In the genomic region with DNA sequence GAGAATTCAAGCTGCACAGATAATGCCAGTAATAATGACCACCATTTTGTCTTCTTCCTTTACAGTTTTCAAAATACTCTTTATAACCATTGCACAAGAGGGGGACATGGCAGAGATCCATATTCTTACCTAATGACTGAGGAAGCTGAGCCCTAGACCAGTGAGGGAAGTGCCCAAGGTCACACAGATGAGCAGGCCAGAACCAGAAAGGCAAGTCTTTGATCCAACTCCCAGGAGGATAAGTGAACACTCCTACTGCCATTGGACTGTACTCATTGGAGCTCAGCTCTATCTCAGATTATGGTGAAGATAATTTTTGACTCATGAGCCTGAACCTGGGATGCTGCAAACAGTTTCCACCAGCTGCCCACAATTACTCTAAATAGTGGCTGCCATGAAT, we compare ENCODE assay signal across 28 cellular contexts. TPM values are rescaled to one million over a fixed set of nuclear protein-coding genes. Genes with fewer than 3 reads are reported as not detected.
"Had no signal": no experiment of that assay in that cellular context is flagged by ENCODE, and none has a peak within 500 bp of the region (broad histone marks: within the 10 kb centered on the region; RNA-seq: fewer than 3 reads in every experiment).

No MANE protein-coding gene starts in this region.

- H3K4me1 Mint-ChIP-seq: activated CD4-positive, alpha-beta memory T cell treated with anti-CD3 and anti-CD28 coated beads, Interleukin-2, amount 10 ng/mL, durations not matched to agents 7 days and 5 days; activated CD4-positive, alpha-beta T cell treated with anti-CD3 and anti-CD28 coated beads, Interleukin-2, amount 10 ng/mL, durations not matched to agents 7 days and 5 days; activated naive CD4-positive, alpha-beta T cell treated with anti-CD3 and anti-CD28 coated beads, Interleukin-2, amount 50 U/mL, for 24 hours; activated naive CD8-positive, alpha-beta T cell treated with anti-CD3 and anti-CD28 coated beads, Interleukin-2, amount 50 U/mL, for 24 hours; activated T-helper 17 cell treated with anti-CD3 and anti-CD28 coated beads, Interleukin-2, amount 50 U/mL, for 72 hours; mesothelial cell of epicardium; naive B cell had no signal

- H3K27me3 ChIP-seq: cardiac muscle cell, gastrocnemius medialis, hepatocyte, right atrium auricular region, spleen, testis, transverse colon had no signal

- H3K27ac Mint-ChIP-seq: activated CD4-positive, alpha-beta memory T cell treated with anti-CD3 and anti-CD28 coated beads, Interleukin-2, amount 10 ng/mL, durations not matched to agents 7 days and 5 days; activated CD4-positive, alpha-beta T cell treated with anti-CD3 and anti-CD28 coated beads, Interleukin-2, amount 10 ng/mL, durations not matched to agents 7 days and 5 days; activated naive CD4-positive, alpha-beta T cell treated with anti-CD3 and anti-CD28 coated beads, Interleukin-2, amount 50 U/mL, for 24 hours; activated naive CD8-positive, alpha-beta T cell treated with anti-CD3 and anti-CD28 coated beads, Interleukin-2, amount 50 U/mL, for 24 hours; activated T-helper 17 cell treated with anti-CD3 and anti-CD28 coated beads, Interleukin-2, amount 50 U/mL, for 72 hours; mesothelial cell of epicardium; naive B cell had no signal

- H3K4me1 ChIP-seq: gastrocnemius medialis, parathyroid adenoma, right atrium auricular region, spleen, testis, transverse colon had no signal

- DNase-seq: activated CD4-positive, alpha-beta memory T cell treated with anti-CD3 and anti-CD28 coated beads, Interleukin-2, amount 10 ng/mL, durations not matched to agents 7 days and 5 days; activated CD4-positive, alpha-beta T cell treated with anti-CD3 and anti-CD28 coated beads, Interleukin-2, amount 10 ng/mL, durations not matched to agents 7 days and 5 days; activated gamma-delta T cell treated with Interleukin-2 at 50 U/mL for 16 hours; activated naive CD8-positive, alpha-beta T cell treated with anti-CD3 and anti-CD28 coated beads, Interleukin-2, amount 50 U/mL, for 24 hours; activated T-cell treated with anti-CD3 and anti-CD28 coated beads, Interleukin-2, amount 50 U/mL, for 4 hours; dorsolateral prefrontal cortex; effector memory CD4-positive, alpha-beta T cell; gastrocnemius medialis; glutamatergic neuron; kidney; left colon; naive B cell; spleen; stimulated activated naive CD8-positive, alpha-beta T cell treated with anti-CD3 and anti-CD28 coated beads, Interleukin-15, Interleukin-2, amounts not matched to agents 100 U/mL and 50 U/mL, for 24 hours; testis; transverse colon had no signal

- FAIRE-seq: kidney, TTC549 had no signal

- H3K27ac ChIP-seq: cardiac muscle cell, coronary artery, dorsolateral prefrontal cortex, gastrocnemius medialis, hepatocyte, parathyroid adenoma, right atrium auricular region, spleen, testis, transverse colon, VCaP had no signal

- H3K36me3 ChIP-seq: cardiac muscle cell, gastrocnemius medialis, right atrium auricular region, spleen, transverse colon had no signal

- H3K4me3 Mint-ChIP-seq: activated CD4-positive, alpha-beta memory T cell treated with anti-CD3 and anti-CD28 coated beads, Interleukin-2, amount 10 ng/mL, durations not matched to agents 7 days and 5 days; activated CD4-positive, alpha-beta T cell treated with anti-CD3 and anti-CD28 coated beads, Interleukin-2, amount 10 ng/mL, durations not matched to agents 7 days and 5 days; activated naive CD4-positive, alpha-beta T cell treated with anti-CD3 and anti-CD28 coated beads, Interleukin-2, amount 50 U/mL, for 24 hours; activated naive CD8-positive, alpha-beta T cell treated with anti-CD3 and anti-CD28 coated beads, Interleukin-2, amount 50 U/mL, for 24 hours; activated T-cell treated with anti-CD3 and anti-CD28 coated beads, Interleukin-2, amount 50 U/mL, for 4 hours; activated T-helper 17 cell treated with anti-CD3 and anti-CD28 coated beads, Interleukin-2, amount 50 U/mL, for 72 hours; mesothelial cell of epicardium; naive B cell had no signal

- H3K9me3 ChIP-seq: gastrocnemius medialis, right atrium auricular region, spleen, testis, transverse colon had no signal

- H3K9me3 Mint-ChIP-seq: activated CD4-positive, alpha-beta memory T cell treated with anti-CD3 and anti-CD28 coated beads, Interleukin-2, amount 10 ng/mL, durations not matched to agents 7 days and 5 days; activated CD4-positive, alpha-beta T cell treated with anti-CD3 and anti-CD28 coated beads, Interleukin-2, amount 10 ng/mL, durations not matched to agents 7 days and 5 days; activated naive CD4-positive, alpha-beta T cell treated with anti-CD3 and anti-CD28 coated beads, Interleukin-2, amount 50 U/mL, for 24 hours; activated naive CD8-positive, alpha-beta T cell treated with anti-CD3 and anti-CD28 coated beads, Interleukin-2, amount 50 U/mL, for 24 hours; activated T-cell treated with anti-CD3 and anti-CD28 coated beads, Interleukin-2, amount 50 U/mL, for 4 hours; activated T-helper 17 cell treated with anti-CD3 and anti-CD28 coated beads, Interleukin-2, amount 50 U/mL, for 72 hours; naive B cell had no signal

- H3K36me3 Mint-ChIP-seq: activated naive CD4-positive, alpha-beta T cell treated with anti-CD3 and anti-CD28 coated beads, Interleukin-2, amount 50 U/mL, for 24 hours; mesothelial cell of epicardium; naive B cell had no signal

- H3K27me3 Mint-ChIP-seq: activated CD4-positive, alpha-beta memory T cell treated with anti-CD3 and anti-CD28 coated beads, Interleukin-2, amount 10 ng/mL, durations not matched to agents 7 days and 5 days; activated CD4-positive, alpha-beta T cell treated with anti-CD3 and anti-CD28 coated beads, Interleukin-2, amount 10 ng/mL, durations not matched to agents 7 days and 5 days; activated naive CD4-positive, alpha-beta T cell treated with anti-CD3 and anti-CD28 coated beads, Interleukin-2, amount 50 U/mL, for 24 hours; activated naive CD8-positive, alpha-beta T cell treated with anti-CD3 and anti-CD28 coated beads, Interleukin-2, amount 50 U/mL, for 24 hours; activated T-helper 17 cell treated with anti-CD3 and anti-CD28 coated beads, Interleukin-2, amount 50 U/mL, for 72 hours; naive B cell had no signal

- ATAC-seq: activated naive CD8-positive, alpha-beta T cell treated with anti-CD3 and anti-CD28 coated beads, Interleukin-2, amount 50 U/mL, for 24 hours; activated T-cell treated with anti-CD3 and anti-CD28 coated beads, Interleukin-2, amount 50 U/mL, for 4 hours; activated T-helper 17 cell treated with anti-CD3 and anti-CD28 coated beads, Interleukin-2, amount 50 U/mL, for 72 hours; gastrocnemius medialis; left colon; stimulated activated naive CD8-positive, alpha-beta T cell treated with anti-CD3 and anti-CD28 coated beads, Interleukin-15, Interleukin-2, amounts not matched to agents 100 U/mL and 50 U/mL, for 24 hours had no signal

- H3K4me3 ChIP-seq: cardiac muscle cell, coronary artery, dorsolateral prefrontal cortex, gastrocnemius medialis, hepatocyte, right atrium auricular region, spleen, testis, transverse colon had no signal

RNA-seq across cellular contexts. Expression of a gene that starts 53.5 kb away (rescaled TPM):
- total RNA-seq: activated CD4-positive, alpha-beta T cell treated with anti-CD3 and anti-CD28 coated beads, Interleukin-2, amount 10 ng/mL, durations not matched to agents 7 days and 5 days; activated T-helper 17 cell treated with anti-CD3 and anti-CD28 coated beads, Interleukin-2, amount 50 U/mL, for 72 hours; hepatocyte; kidney; pulmonary artery endothelial cell; T-helper 1 cell treated with Interleukin-12 subunit alpha and Interleukin-12 subunit beta and Interleukin-4 antibody, amounts not matched to agents 30 ng/mL and 1 ng/mL, for 36 hours had no signal
